ENCODE assay signal across 8 cellular contexts in the genomic region with DNA sequence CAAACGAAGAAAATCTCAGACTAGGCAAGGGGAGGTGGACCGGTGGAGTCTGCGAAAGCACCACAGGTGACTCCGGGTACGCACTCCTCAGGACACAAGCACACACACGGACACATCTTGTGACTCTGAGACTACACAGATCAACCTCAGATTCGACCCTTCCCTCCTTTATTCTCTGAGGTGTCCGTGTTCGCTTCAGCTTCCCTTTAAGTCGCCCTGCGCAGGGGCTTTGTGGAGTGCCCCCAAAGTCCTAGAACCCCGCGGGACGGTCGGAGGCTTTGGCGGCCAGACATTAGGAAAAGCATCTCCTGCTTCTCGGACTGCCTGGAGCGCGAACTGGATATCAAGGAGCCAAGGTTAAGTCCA. TPM values are rescaled to one million over a fixed set of nuclear protein-coding genes. Genes with fewer than 3 reads are reported as not detected.
DNase-seq lines count a peak whose midpoint lies in the region; ATAC-seq and TF ChIP-seq lines count a peak whose summit lies in the region.
"Had no signal": no experiment of that assay in that cellular context is flagged by ENCODE, and none has a peak within 500 bp of the region (broad histone marks: within the 10 kb centered on the region; RNA-seq: fewer than 3 reads in every experiment).

No MANE protein-coding gene starts in this region.

- H3K36me3 Mint-ChIP-seq in activated T-helper 17 cell treated with anti-CD3 and anti-CD28 coated beads, Interleukin-2, amount 50 U/mL, for 72 hours (ENCODE audit: low read depth), result no peaks in the 10 kb centered on the region

- ATAC-seq in activated T-helper 17 cell treated with anti-CD3 and anti-CD28 coated beads, Interleukin-2, amount 50 U/mL, for 72 hours (replicated peaks), result no peak
- ATAC-seq in HG02852 (IDR thresholded peaks at IDR 0.05; ENCODE audit: unreplicated experiment), result no peak

- H3K4me3 ChIP-seq in HUES48 (ENCODE audit: low read depth, low read length), result peak overlapping the region; percentile 69
- H3K4me3 ChIP-seq in stomach, result peak overlapping the region; percentile 55 to 62 (median 56)

- no peak for TF ChIP-seq POLR2A in stomach (IDR thresholded peaks at IDR 0.05)

- WGBS in stomach, 5 donors, result 3 to 7% (median 4%) methylated on average over 19 of the region's 19 CpGs

- H3K4me1 ChIP-seq in HUES48 (ENCODE audit: control insufficient read depth, insufficient read depth, low read length), result peaks cover 8% of the 10 kb centered on the region; the same call in 1 of the 2 replicates
- H3K4me1 ChIP-seq in stomach, result peaks cover 16 to 51% (median 21%) of the 10 kb centered on the region in 4 donors

- H3K27ac Mint-ChIP-seq in activated T-helper 17 cell treated with anti-CD3 and anti-CD28 coated beads, Interleukin-2, amount 50 U/mL, for 72 hours, result no peak overlapping the region

- peak overlapping the region; percentile 19 for H3K4me3 Mint-ChIP-seq in activated T-helper 17 cell treated with anti-CD3 and anti-CD28 coated beads, Interleukin-2, amount 50 U/mL, for 72 hours

- TF ChIP-seq EP300 in stomach (IDR thresholded peaks at IDR 0.05), result no peak

- peaks cover 48% of the 10 kb centered on the region for H3K27me3 Mint-ChIP-seq in activated T-helper 17 cell treated with anti-CD3 and anti-CD28 coated beads, Interleukin-2, amount 50 U/mL, for 72 hours

- H3K27me3 ChIP-seq in HUES48 (ENCODE audit: control insufficient read depth, insufficient read depth, low read length) (peaks cover 72% of the 10 kb centered on the region), stomach (peaks cover 0 to 61% (median 40%) of the 10 kb centered on the region in 3 donors)

- DNase-seq in left kidney (ENCODE audit: low read depth, low spot score) (peak; percentile 20), stomach (no peak), GM19240 (ENCODE audit: insufficient read length, low spot score) (no peak), glomerular visceral epithelial cell (ENCODE audit: extremely low spot score) (no peak)
- DNase-seq: NCI-H526 treated with DMSO at 0.1 percent for 48 hours had no signal

- H3K36me3 ChIP-seq in HUES48 (ENCODE audit: control insufficient read depth, insufficient read depth, low read length) (no peaks in the 10 kb centered on the region), stomach (no peaks in the 10 kb centered on the region)

- no peak for TF ChIP-seq CTCF in stomach (IDR thresholded peaks at IDR 0.05)

- H3K4me1 Mint-ChIP-seq in activated T-helper 17 cell treated with anti-CD3 and anti-CD28 coated beads, Interleukin-2, amount 50 U/mL, for 72 hours, result no peaks in the 10 kb centered on the region

- H3K27ac ChIP-seq in HUES48 (ENCODE audit: low read depth, low read length), result no peak overlapping the region
- peak overlapping the region in 4 of 5 donors; percentile 38 to 79 (median 66) for H3K27ac ChIP-seq in stomach

- H3K9me3 ChIP-seq in HUES48 (ENCODE audit: control insufficient read depth, insufficient read depth, low read length) (no peaks in the 10 kb centered on the region), stomach (no peaks in the 10 kb centered on the region)

- no peak overlapping the region for H3K9ac ChIP-seq in HUES48 (ENCODE audit: low read depth, low read length)

- intact Hi-C loops in stomach (cut with DNase I; ENCODE audit: low total_unique reads), result no loop called here

- no peaks in the 10 kb centered on the region for H3K9me3 Mint-ChIP-seq in activated T-helper 17 cell treated with anti-CD3 and anti-CD28 coated beads, Interleukin-2, amount 50 U/mL, for 72 hours

RNA-seq across cellular contexts. Expression of gene DGKG, which starts 0.8 kb away (rescaled TPM):
- total RNA-seq in activated T-helper 17 cell treated with anti-CD3 and anti-CD28 coated beads, Interleukin-2, amount 50 U/mL, for 72 hours, result 1 to 10 TPM in 1 of 2 donors, under 1 TPM in 1; 0.37 to 1.1 TPM
- 10 to 100 TPM in 2 of 5 donors, 1 to 10 TPM in 2, under 1 TPM in 1; 0.72 to 26.3 (median 4.6) TPM for total RNA-seq in stomach
- polyA plus RNA-seq in stomach, result 1 to 10 TPM in 2 of 3 donors, under 1 TPM in 1; 0.12 to 3.3 (median 2.1) TPM
